In the genomic region with DNA sequence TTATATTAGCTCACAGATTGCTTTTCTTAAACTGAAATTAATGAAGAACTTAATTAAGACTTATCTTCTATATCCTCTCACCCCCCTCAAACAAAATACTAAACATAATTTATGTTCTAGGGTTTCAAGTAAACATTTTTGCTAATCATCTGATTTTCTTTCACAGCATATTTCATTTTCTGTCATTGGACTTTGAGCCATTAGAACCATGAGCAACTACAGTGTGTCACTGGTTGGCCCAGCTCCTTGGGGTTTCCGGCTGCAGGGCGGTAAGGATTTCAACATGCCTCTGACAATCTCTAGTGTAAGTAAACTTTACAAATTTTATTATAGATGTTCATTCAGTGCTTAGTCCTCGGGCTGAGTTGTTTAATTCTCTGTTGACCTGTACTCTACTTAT, we compare ENCODE assay signal across 1 cellular context.
TF ChIP-seq lines count a peak whose summit lies in the region.

No MANE protein-coding gene starts in this region.

TF ChIP-seq in HepG2, 621 proteins besides CTCF, POLR2A, EP300 and RAD21 (continued from another document):
- TF ChIP-seq ZNF589 (CRISPR knock-in tag; conservative IDR thresholded peaks at IDR 0.05) (no peak), HMG20A (CRISPR knock-in tag; IDR thresholded peaks at IDR 0.05; ENCODE audit: borderline replicate concordance) (peak; percentile 39; the same call in 1 of the 2 replicates), FOXK1 (CRISPR knock-in tag; IDR thresholded peaks at IDR 0.05; ENCODE audit: borderline replicate concordance, low read depth) (no peak), NFKB2 (CRISPR knock-in tag; IDR thresholded peaks at IDR 0.05; ENCODE audit: borderline replicate concordance) (no peak), ZNF44 (CRISPR knock-in tag; IDR thresholded peaks at IDR 0.05) (no peak), TBP (CRISPR knock-in tag; IDR thresholded peaks at IDR 0.05) (no peak), SAP130 (CRISPR knock-in tag; IDR thresholded peaks at IDR 0.05; ENCODE audit: low read depth) (peak; percentile 72), ZNF563 (CRISPR knock-in tag; IDR thresholded peaks at IDR 0.05) (no peak), RBM22 (optimal IDR thresholded peaks at IDR 0.05; ENCODE audit: low read length) (no peak), FOXA3 (CRISPR knock-in tag; IDR thresholded peaks at IDR 0.05) (peak; percentile 46; the same call in 1 of the 2 replicates), KMT2A (CRISPR knock-in tag; IDR thresholded peaks at IDR 0.05) (no peak), PPARG (CRISPR knock-in tag; conservative IDR thresholded peaks at IDR 0.05) (0 out of 2 replicates have a peak, but pooled peaks have one; percentile 27), AGO1 (IDR thresholded peaks at IDR 0.05; ENCODE audit: low read depth, low read length, poor library complexity, severe bottlenecking) (no peak), ZNF160 (CRISPR knock-in tag; IDR thresholded peaks at IDR 0.05) (no peak), MED1 (CRISPR knock-in tag; IDR thresholded peaks at IDR 0.05) (peak; percentile 47; the same call in 1 of the 2 replicates), THAP11 (CRISPR knock-in tag; IDR thresholded peaks at IDR 0.05) (peak; percentile 28; the same call in 1 of the 2 replicates), NONO (IDR thresholded peaks at IDR 0.05) (no peak), NONO (CRISPR knock-in tag; conservative IDR thresholded peaks at IDR 0.05) (no peak), TRIM24 (CRISPR knock-in tag; IDR thresholded peaks at IDR 0.05) (no peak)
- TF ChIP-seq, protein P1, sequence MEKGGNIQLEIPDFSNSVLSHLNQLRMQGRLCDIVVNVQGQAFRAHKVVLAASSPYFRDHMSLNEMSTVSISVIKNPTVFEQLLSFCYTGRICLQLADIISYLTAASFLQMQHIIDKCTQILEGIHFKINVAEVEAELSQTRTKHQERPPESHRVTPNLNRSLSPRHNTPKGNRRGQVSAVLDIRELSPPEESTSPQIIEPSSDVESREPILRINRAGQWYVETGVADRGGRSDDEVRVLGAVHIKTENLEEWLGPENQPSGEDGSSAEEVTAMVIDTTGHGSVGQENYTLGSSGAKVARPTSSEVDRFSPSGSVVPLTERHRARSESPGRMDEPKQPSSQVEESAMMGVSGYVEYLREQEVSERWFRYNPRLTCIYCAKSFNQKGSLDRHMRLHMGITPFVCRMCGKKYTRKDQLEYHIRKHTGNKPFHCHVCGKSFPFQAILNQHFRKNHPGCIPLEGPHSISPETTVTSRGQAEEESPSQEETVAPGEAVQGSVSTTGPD (CRISPR knock-in tag; IDR thresholded peaks at IDR 0.05), result no peak
- TF ChIP-seq, protein P2, sequence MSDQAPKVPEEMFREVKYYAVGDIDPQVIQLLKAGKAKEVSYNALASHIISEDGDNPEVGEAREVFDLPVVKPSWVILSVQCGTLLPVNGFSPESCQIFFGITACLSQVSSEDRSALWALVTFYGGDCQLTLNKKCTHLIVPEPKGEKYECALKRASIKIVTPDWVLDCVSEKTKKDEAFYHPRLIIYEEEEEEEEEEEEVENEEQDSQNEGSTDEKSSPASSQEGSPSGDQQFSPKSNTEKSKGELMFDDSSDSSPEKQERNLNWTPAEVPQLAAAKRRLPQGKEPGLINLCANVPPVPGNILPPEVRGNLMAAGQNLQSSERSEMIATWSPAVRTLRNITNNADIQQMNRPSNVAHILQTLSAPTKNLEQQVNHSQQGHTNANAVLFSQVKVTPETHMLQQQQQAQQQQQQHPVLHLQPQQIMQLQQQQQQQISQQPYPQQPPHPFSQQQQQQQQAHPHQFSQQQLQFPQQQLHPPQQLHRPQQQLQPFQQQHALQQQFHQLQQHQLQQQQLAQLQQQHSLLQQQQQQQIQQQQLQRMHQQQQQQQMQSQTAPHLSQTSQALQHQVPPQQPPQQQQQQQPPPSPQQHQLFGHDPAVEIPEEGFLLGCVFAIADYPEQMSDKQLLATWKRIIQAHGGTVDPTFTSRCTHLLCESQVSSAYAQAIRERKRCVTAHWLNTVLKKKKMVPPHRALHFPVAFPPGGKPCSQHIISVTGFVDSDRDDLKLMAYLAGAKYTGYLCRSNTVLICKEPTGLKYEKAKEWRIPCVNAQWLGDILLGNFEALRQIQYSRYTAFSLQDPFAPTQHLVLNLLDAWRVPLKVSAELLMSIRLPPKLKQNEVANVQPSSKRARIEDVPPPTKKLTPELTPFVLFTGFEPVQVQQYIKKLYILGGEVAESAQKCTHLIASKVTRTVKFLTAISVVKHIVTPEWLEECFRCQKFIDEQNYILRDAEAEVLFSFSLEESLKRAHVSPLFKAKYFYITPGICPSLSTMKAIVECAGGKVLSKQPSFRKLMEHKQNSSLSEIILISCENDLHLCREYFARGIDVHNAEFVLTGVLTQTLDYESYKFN (CRISPR knock-in tag; conservative IDR thresholded peaks at IDR 0.05), result peak; percentile 36; the same call in 1 of the 2 replicates
- TF ChIP-seq, protein P3, sequence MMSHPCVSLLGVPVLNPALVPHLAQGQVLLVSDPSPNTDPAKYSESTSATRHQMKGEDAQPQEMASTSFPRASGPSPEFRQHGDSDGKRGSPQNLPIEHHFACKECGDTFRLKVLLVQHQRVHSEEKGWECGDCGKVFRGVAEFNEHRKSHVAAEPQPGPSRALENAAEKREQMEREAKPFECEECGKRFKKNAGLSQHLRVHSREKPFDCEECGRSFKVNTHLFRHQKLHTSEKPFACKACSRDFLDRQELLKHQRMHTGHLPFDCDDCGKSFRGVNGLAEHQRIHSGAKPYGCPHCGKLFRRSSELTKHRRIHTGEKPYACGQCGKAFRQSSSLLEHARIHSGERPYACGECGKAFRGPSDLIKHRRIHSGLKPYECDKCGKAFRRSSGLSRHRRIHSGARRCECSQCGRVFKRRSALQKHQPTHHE (CRISPR knock-in tag; IDR thresholded peaks at IDR 0.05; ENCODE audit: borderline replicate concordance), result no peak
- TF ChIP-seq, protein P4, sequence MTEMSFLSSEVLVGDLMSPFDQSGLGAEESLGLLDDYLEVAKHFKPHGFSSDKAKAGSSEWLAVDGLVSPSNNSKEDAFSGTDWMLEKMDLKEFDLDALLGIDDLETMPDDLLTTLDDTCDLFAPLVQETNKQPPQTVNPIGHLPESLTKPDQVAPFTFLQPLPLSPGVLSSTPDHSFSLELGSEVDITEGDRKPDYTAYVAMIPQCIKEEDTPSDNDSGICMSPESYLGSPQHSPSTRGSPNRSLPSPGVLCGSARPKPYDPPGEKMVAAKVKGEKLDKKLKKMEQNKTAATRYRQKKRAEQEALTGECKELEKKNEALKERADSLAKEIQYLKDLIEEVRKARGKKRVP (CRISPR knock-in tag; IDR thresholded peaks at IDR 0.05), result 0 out of 4 replicates have a peak, but pooled peaks of 1 of the 2 experiments have one; percentile 39
- TF ChIP-seq, protein P5, sequence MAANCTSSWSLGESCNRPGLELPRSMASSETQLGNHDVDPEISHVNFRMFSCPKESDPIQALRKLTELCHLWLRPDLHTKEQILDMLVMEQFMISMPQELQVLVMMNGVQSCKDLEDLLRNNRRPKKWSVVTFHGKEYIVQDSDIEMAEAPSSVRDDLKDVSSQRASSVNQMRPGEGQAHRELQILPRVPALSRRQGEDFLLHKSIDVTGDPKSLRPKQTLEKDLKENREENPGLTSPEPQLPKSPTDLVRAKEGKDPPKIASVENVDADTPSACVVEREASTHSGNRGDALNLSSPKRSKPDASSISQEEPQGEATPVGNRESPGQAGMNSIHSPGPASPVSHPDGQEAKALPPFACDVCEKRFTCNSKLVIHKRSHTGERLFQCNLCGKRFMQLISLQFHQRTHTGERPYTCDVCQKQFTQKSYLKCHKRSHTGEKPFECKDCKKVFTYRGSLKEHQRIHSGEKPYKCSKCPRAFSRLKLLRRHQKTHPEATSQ (CRISPR knock-in tag; IDR thresholded peaks at IDR 0.05; ENCODE audit: borderline replicate concordance), result no peak
TF ChIP-seq in HepG2: peak in this region for 42.
